ENCODE assay signal across 9 cellular contexts in the genomic region with DNA sequence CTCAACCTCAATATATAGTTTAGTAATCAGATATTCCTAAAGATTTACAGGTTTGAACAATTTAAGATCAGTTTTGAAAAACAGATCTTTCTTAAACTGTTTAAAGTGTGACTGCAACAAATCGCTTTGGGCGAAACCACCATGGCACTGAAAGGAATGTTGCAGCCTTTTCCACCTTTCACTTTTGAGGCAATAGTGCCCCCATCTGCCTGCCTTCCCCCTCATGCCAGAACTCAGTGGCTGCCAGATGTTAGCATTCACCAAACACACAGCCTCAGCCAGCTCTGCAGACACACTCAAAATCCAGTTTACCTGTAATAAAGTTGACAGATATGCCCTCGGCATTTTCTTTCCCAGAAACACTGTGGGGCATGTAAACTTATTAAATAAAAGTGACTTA. TPM values are rescaled to one million over a fixed set of nuclear protein-coding genes. Genes with fewer than 3 reads are reported as not detected.
DNase-seq lines count a peak whose midpoint lies in the region; ATAC-seq, FAIRE-seq and TF ChIP-seq lines count a peak whose summit lies in the region.
"Had no signal": no experiment of that assay in that cellular context is flagged by ENCODE, and none has a peak within 500 bp of the region (broad histone marks: within the 10 kb centered on the region; RNA-seq: fewer than 3 reads in every experiment).

No MANE protein-coding gene starts in this region.

- H3K27ac Mint-ChIP-seq in activated naive CD8-positive, alpha-beta T cell treated with anti-CD3 and anti-CD28 coated beads, Interleukin-2, amount 50 U/mL, for 24 hours = no peak overlapping the region
- no peak overlapping the region for H3K27ac Mint-ChIP-seq in activated naive CD8-positive, alpha-beta T cell treated with anti-CD3 and anti-CD28 coated beads for 36 hours

- no peak; the same call in 1 of the 2 replicates for TF ChIP-seq CTCF in Panc1 (IDR thresholded peaks at IDR 0.05)
- TF ChIP-seq CTCF in foreskin fibroblast (IDR thresholded peaks at IDR 0.05; ENCODE audit: low read depth, low read length) = peak; percentile 45
- no peak for TF ChIP-seq CTCF in pancreas (IDR thresholded peaks at IDR 0.05)

- no peak overlapping the region for H3K4me3 ChIP-seq in Panc1 (ENCODE audit: low read depth in 2 of 2, low read length in 2 of 2)
- no peak overlapping the region for H3K4me3 ChIP-seq in foreskin fibroblast (ENCODE audit: low read depth in 1 of 2, low read length in 2 of 2)
- H3K4me3 ChIP-seq in subcutaneous abdominal adipose tissue (ENCODE audit: low read depth in 1 of 5, low read length in 5 of 5) = no peak overlapping the region
- H3K4me3 ChIP-seq in pancreas = no peak overlapping the region

- in situ Hi-C loops in Panc1 (cut with HindIII; ENCODE audit: low pct_unique_long_range_greater_than_20kb, low sequenced_read_pairs) = no loop called here

- H3K9ac ChIP-seq in subcutaneous abdominal adipose tissue (ENCODE audit: low read length in 5 of 5) = peak overlapping the region in 1 of 5 donors; percentile 30

- WGBS in pancreas, 2 donors = 74% methylated on average over 3 of the region's 3 CpGs

- no TSS peak for BruUV-seq in Panc1 (replicated peaks; lab: Mats Ljungman, UMichigan)

- no peaks in the 10 kb centered on the region for H3K27me3 Mint-ChIP-seq in activated naive CD8-positive, alpha-beta T cell treated with anti-CD3 and anti-CD28 coated beads, Interleukin-2, amount 50 U/mL, for 24 hours
- H3K27me3 Mint-ChIP-seq in activated naive CD8-positive, alpha-beta T cell treated with anti-CD3 and anti-CD28 coated beads for 36 hours = no peaks in the 10 kb centered on the region

- H3K4me1 Mint-ChIP-seq in activated naive CD8-positive, alpha-beta T cell treated with anti-CD3 and anti-CD28 coated beads, Interleukin-2, amount 50 U/mL, for 24 hours = peaks cover 23% of the 10 kb centered on the region
- peaks cover 20% of the 10 kb centered on the region for H3K4me1 Mint-ChIP-seq in activated naive CD8-positive, alpha-beta T cell treated with anti-CD3 and anti-CD28 coated beads for 36 hours

- H3K9me3 ChIP-seq in Panc1 (ENCODE audit: control insufficient read depth, insufficient read depth, low read depth, low read length) (no peaks in the 10 kb centered on the region), subcutaneous abdominal adipose tissue (ENCODE audit: control insufficient read depth in 5 of 5, low read length in 5 of 5) (no peaks in the 10 kb centered on the region), pancreas (no peaks in the 10 kb centered on the region)

- POLR2A ChIA-PET in Panc1 (lab: Charles Lee) = no interaction called here

- FAIRE-seq in pancreas (lab: Jason Lieb, UNC) = no peak
- FAIRE-seq: GM18507 had no signal

- no peak overlapping the region for H3K4me3 Mint-ChIP-seq in activated naive CD8-positive, alpha-beta T cell treated with anti-CD3 and anti-CD28 coated beads, Interleukin-2, amount 50 U/mL, for 24 hours
- H3K4me3 Mint-ChIP-seq in activated naive CD8-positive, alpha-beta T cell treated with anti-CD3 and anti-CD28 coated beads for 36 hours = no peak overlapping the region

- H3K36me3 Mint-ChIP-seq in activated naive CD8-positive, alpha-beta T cell treated with anti-CD3 and anti-CD28 coated beads, Interleukin-2, amount 50 U/mL, for 24 hours (ENCODE audit: low read depth) = no peaks in the 10 kb centered on the region
- peaks cover 4% of the 10 kb centered on the region for H3K36me3 Mint-ChIP-seq in activated naive CD8-positive, alpha-beta T cell treated with anti-CD3 and anti-CD28 coated beads for 36 hours

- CTCF ChIA-PET in Panc1 (lab: Charles Lee) = no interaction called here

- peak; percentile 19 for DNase-seq in activated naive CD8-positive, alpha-beta T cell treated with anti-CD3 and anti-CD28 coated beads, Interleukin-2, amount 50 U/mL, for 24 hours
- DNase-seq in activated naive CD8-positive, alpha-beta T cell treated with anti-CD3 and anti-CD28 coated beads for 36 hours = no peak
- DNase-seq in Panc1 (ENCODE audit: low read depth, low spot score) (peak; percentile 13), foreskin fibroblast (peak; percentile 58 to 84), pancreas (no peak)

- intact Hi-C loops in Panc1 (cut with micrococcal nuclease; ENCODE audit: unreplicated experiment) = no loop called here
- intact Hi-C loops in pancreas (cut with DNase I) = no loop called here

- no peak overlapping the region for H3K27ac ChIP-seq in Panc1 (ENCODE audit: low read length)
- peak overlapping the region; percentile 15 for H3K27ac ChIP-seq in subcutaneous abdominal adipose tissue (ENCODE audit: low read depth, low read length)
- no peak overlapping the region for H3K27ac ChIP-seq in pancreas

- peaks cover 5% of the 10 kb centered on the region; the same call in 1 of the 2 replicates for H3K4me1 ChIP-seq in Panc1 (ENCODE audit: control insufficient read depth, insufficient read depth, low read length)
- H3K4me1 ChIP-seq in subcutaneous abdominal adipose tissue (ENCODE audit: control insufficient read depth in 5 of 5, insufficient read depth in 5 of 5, low read length in 5 of 5) = peaks cover 0 to 42% (median 34%) of the 10 kb centered on the region in 5 donors
- H3K4me1 ChIP-seq in pancreas = no peaks in the 10 kb centered on the region

- no peaks in the 10 kb centered on the region for H3K9me3 Mint-ChIP-seq in activated naive CD8-positive, alpha-beta T cell treated with anti-CD3 and anti-CD28 coated beads, Interleukin-2, amount 50 U/mL, for 24 hours
- no peaks in the 10 kb centered on the region for H3K9me3 Mint-ChIP-seq in activated naive CD8-positive, alpha-beta T cell treated with anti-CD3 and anti-CD28 coated beads for 36 hours

- H3K27me3 ChIP-seq in Panc1 (ENCODE audit: control insufficient read depth, insufficient read depth, low read length) (no peaks in the 10 kb centered on the region), subcutaneous abdominal adipose tissue (ENCODE audit: control insufficient read depth in 5 of 5, insufficient read depth in 4 of 5, low read length in 5 of 5) (no peaks in the 10 kb centered on the region), pancreas (no peaks in the 10 kb centered on the region)

- no peak for ATAC-seq in activated naive CD8-positive, alpha-beta T cell treated with anti-CD3 and anti-CD28 coated beads, Interleukin-2, amount 50 U/mL, for 24 hours
- ATAC-seq in Panc1 = no peak
- ATAC-seq in HG02623 (IDR thresholded peaks at IDR 0.05; ENCODE audit: unreplicated experiment) = no peak
- ATAC-seq in HG03460 (IDR thresholded peaks at IDR 0.05; ENCODE audit: unreplicated experiment) = no peak
- ATAC-seq in pancreas = no peak

- no peaks in the 10 kb centered on the region for H3K36me3 ChIP-seq in Panc1 (ENCODE audit: control insufficient read depth, insufficient read depth, low read length)
- H3K36me3 ChIP-seq in subcutaneous abdominal adipose tissue (ENCODE audit: control insufficient read depth in 5 of 5, insufficient read depth in 5 of 5, low read length in 5 of 5) = peaks cover 0 to 28% (median 19%) of the 10 kb centered on the region in 5 donors
- no peaks in the 10 kb centered on the region for H3K36me3 ChIP-seq in pancreas

RNA-seq across cellular contexts. Expression of a gene that starts 3.3 kb away (rescaled TPM):
- total RNA-seq in activated naive CD8-positive, alpha-beta T cell treated with anti-CD3 and anti-CD28 coated beads for 36 hours = 1 to 10 TPM; 5.5 to 6.1 TPM
- total RNA-seq in Panc1 (2021; ENCODE audit: unreplicated experiment) = 8.9 TPM
- 6.4 TPM for polyA plus RNA-seq in Panc1 (2012; ENCODE audit: insufficient read length)
- total RNA-seq in pancreas = 1 to 10 TPM; 3.4 to 5.9 (median 4.6) TPM
- polyA plus RNA-seq in pancreas = 10 to 100 TPM in 1 of 2 donors, 1 to 10 TPM in 1; 7.5 to 12.3 TPM

Comparison
In these comparisons a context has a peak if more than half of its experiments do, and no peak if none do; other contexts are left out.
1. DNase-seq: peak in activated naive CD8-positive, alpha-beta T cell treated with anti-CD3 and anti-CD28 coated beads, Interleukin-2, amount 50 U/mL, for 24 hours (single experiment), Panc1 (single experiment) and foreskin fibroblast (2 of 2); none in activated naive CD8-positive, alpha-beta T cell treated with anti-CD3 and anti-CD28 coated beads for 36 hours (single experiment) and pancreas (0 of 6).